24 cellular contexts compared by ENCODE assay signal in the genomic region with DNA sequence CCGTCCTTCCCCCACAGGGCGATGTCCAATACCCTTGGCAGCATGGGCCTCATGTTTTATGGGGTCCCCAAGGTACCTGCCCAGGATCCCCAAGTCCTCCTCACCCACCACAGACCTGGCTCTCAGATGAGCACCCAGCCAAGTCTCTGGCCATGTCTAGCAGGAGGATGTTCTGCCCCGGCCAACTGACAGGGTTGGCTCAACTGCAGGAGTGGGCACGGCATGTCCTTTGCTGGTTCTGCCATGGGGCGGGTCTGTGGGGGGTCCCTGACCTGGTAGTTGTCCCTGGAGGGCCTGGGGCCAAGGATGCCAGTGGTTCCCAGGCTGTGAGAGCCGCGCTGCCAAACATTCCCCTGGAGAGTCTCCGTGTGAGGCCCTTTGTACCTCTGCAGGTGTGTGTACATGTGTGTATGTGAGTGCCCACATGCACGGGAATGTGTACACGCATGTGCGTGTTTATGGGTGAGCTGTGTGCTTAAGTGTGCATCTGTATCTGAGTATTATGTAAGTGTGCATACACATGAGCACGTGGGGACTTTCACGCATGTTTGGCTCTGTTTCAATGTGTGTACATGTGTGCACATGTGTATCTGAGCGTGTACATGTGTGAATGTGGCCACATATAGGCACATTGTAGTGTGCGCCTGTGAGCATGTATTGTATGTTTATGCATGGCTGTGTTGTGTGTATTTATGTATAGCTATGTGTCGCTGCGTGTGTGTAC.
DNase-seq lines count a peak whose midpoint lies in the region; ATAC-seq and TF ChIP-seq lines count a peak whose summit lies in the region.
"Had no signal": no experiment of that assay in that cellular context is flagged by ENCODE, and none has a peak within 500 bp of the region (broad histone marks: within the 10 kb centered on the region; RNA-seq: fewer than 3 reads in every experiment).

No MANE protein-coding gene starts in this region.

- H2AK5ac ChIP-seq in neuronal stem cell (ENCODE audit: low read depth, low read length), result peak overlapping the region; percentile 36

- no peak overlapping the region for H4K91ac ChIP-seq in neuronal stem cell (ENCODE audit: low read depth, low read length, poor library complexity)

- DNase-seq in natural killer cell treated with Interleukin-12 subunit alpha and Interleukin-12 subunit beta and Interleukin-15 and Interleukin-18, amount 100 ng/mL, for 72 hours (ENCODE audit: low spot score), result peak; percentile 49
- DNase-seq in natural killer cell, result no peak
- peak; percentile 69 for DNase-seq in cardiac septum (ENCODE audit: low spot score)
- DNase-seq in neuronal stem cell (ENCODE audit: low spot score), result no peak
- DNase-seq in aorta, result peak; percentile 44 to 64
- DNase-seq in NCI-H2196 (lab: John Stamatoyannopoulos, UW; ENCODE audit: unreplicated experiment), result no peak
- no peak for DNase-seq in activated gamma-delta T cell (lab: John Stamatoyannopoulos, UW)
- DNase-seq: activated CD8-positive, alpha-beta T cell treated with anti-CD3 and anti-CD28 coated beads for 36 hours; activated T-cell treated with anti-CD3 and anti-CD28 coated beads, Interleukin-2, amount 50 U/mL, for 24 hours; CD8-positive, alpha-beta T cell; cortex of kidney; GF-D8; KG1; NCI-H1694; stimulated activated CD4-positive, alpha-beta T cell treated with anti-CD3 and anti-CD28 coated beads, Interleukin-2, amount 100 ng/mL, for 48 hours; stimulated activated naive B cell treated with anti-CD40 and anti-IgM and Interleukin-4, amounts not matched to agents 10 μg/mL and 1 μg/mL and 100 μg/mL, for 72 hours; T1000; testis had no signal

- no peak overlapping the region for H3K27ac ChIP-seq in neuronal stem cell (replicated peaks; ENCODE audit: low read length)
- H3K27ac ChIP-seq in aorta (ENCODE audit: low read depth in 1 of 2, low read length in 2 of 2), result no peak overlapping the region
- H3K27ac ChIP-seq: prostate gland, testis had no signal

- peak overlapping the region; percentile 11 for H3K23ac ChIP-seq in neuronal stem cell (ENCODE audit: low read depth, low read length, poor library complexity)

- peak overlapping the region; percentile 6 for H2BK15ac ChIP-seq in neuronal stem cell (ENCODE audit: low read length)

- H3K79me1 ChIP-seq in neuronal stem cell (ENCODE audit: low read depth, low read length), result peaks cover 2% of the 10 kb centered on the region

- no peak for ATAC-seq in natural killer cell treated with Interleukin-12 subunit alpha and Interleukin-12 subunit beta and Interleukin-15 and Interleukin-18, amount 100 ng/mL, for 72 hours
- no peak for ATAC-seq in natural killer cell
- ATAC-seq in aorta (ENCODE audit: low FRiP score), result no peak
- no peak for ATAC-seq in GM18858 (IDR thresholded peaks at IDR 0.05; ENCODE audit: unreplicated experiment)
- ATAC-seq: activated CD8-positive, alpha-beta T cell treated with anti-CD3 and anti-CD28 coated beads for 36 hours; CD8-positive, alpha-beta T cell; stimulated activated naive B cell treated with anti-CD40 and anti-IgM and Interleukin-4, amounts not matched to agents 10 μg/mL and 1 μg/mL and 100 μg/mL, for 72 hours; WTC11 had no signal

- H3K18ac ChIP-seq in neuronal stem cell (ENCODE audit: low read length), result peak overlapping the region; percentile 72

- H2AFZ ChIP-seq in neuronal stem cell (ENCODE audit: low read length), result no peak overlapping the region

- H3K27me3 ChIP-seq in neuronal stem cell (ENCODE audit: control insufficient read depth in 3 of 3, insufficient read depth in 3 of 3, low read depth in 1 of 3, low read length in 3 of 3), result peaks cover 0 to 9% (median 6%) of the 10 kb centered on the region in 3 experiments
- H3K27me3 ChIP-seq in aorta (ENCODE audit: control insufficient read depth in 1 of 2, insufficient read depth in 2 of 2, low read length in 1 of 2), result no peaks in the 10 kb centered on the region
- H3K27me3 ChIP-seq: testis had no signal

- no CpG with 5 or more reads among the region's 17 CpGs for WGBS in neuronal stem cell (ENCODE audit: extremely low coverage in 2 of 2, insufficient read length in 2 of 2, insufficient replicate concordance in 1 of 2), 2 donors
- 83 to 84% methylated on average over 17 of the region's 17 CpGs for WGBS in aorta, 2 donors

- no peak overlapping the region for H2BK5ac ChIP-seq in neuronal stem cell (ENCODE audit: low read length)

- peaks cover 15 to 19% of the 10 kb centered on the region in 2 donors for H3K27me3 Mint-ChIP-seq in natural killer cell treated with Interleukin-12 subunit alpha and Interleukin-12 subunit beta and Interleukin-15 and Interleukin-18, amount 100 ng/mL, for 72 hours
- H3K27me3 Mint-ChIP-seq in natural killer cell (ENCODE audit: low read depth in 2 of 2), result peaks cover 18 to 31% of the 10 kb centered on the region in 2 donors
- H3K27me3 Mint-ChIP-seq: activated CD8-positive, alpha-beta T cell treated with anti-CD3 and anti-CD28 coated beads for 36 hours; activated naive CD8-positive, alpha-beta T cell; activated T-cell treated with anti-CD3 and anti-CD28 coated beads, Interleukin-2, amount 50 U/mL, for 24 hours had no signal

- H3K4me1 ChIP-seq in neuronal stem cell (ENCODE audit: control insufficient read depth in 2 of 2, insufficient read depth in 1 of 2, low read depth in 1 of 2, low read length in 2 of 2) (peaks cover 15 to 19% of the 10 kb centered on the region in 2 donors), aorta (ENCODE audit: control insufficient read depth in 1 of 2, insufficient read depth in 2 of 2, low read length in 2 of 2) (no peaks in the 10 kb centered on the region)
- H3K4me1 ChIP-seq: prostate gland had no signal

- H3K36me3 ChIP-seq in neuronal stem cell (replicated peaks in 1 of 2; ENCODE audit: control insufficient read depth in 2 of 2, insufficient read depth in 2 of 2, low read length in 2 of 2) (no peaks in the 10 kb centered on the region), aorta (ENCODE audit: control insufficient read depth in 1 of 2, insufficient read depth in 2 of 2, low read length in 1 of 2) (no peaks in the 10 kb centered on the region)
- H3K36me3 ChIP-seq: prostate gland had no signal

- intact Hi-C loops in natural killer cell (cut with micrococcal nuclease) (no loop called here), cardiac septum (cut with DNase I) (no loop called here), aorta (cut with DNase I) (loop anchor here in 1 of 2 donors (2.0 to 10.0 kb wide), 2 partner anchors 101 to 565 kb away; no protein-coding TSS in a partner anchor)

- H4K8ac ChIP-seq in neuronal stem cell (ENCODE audit: low read depth, low read length), result peak overlapping the region; percentile 4

- no peak overlapping the region for H3K4ac ChIP-seq in neuronal stem cell (ENCODE audit: low read length)

- H2BK120ac ChIP-seq in neuronal stem cell (ENCODE audit: low read depth, low read length), result no peak overlapping the region

- peaks cover 14 to 15% of the 10 kb centered on the region in 2 donors for H3K4me1 Mint-ChIP-seq in natural killer cell treated with Interleukin-12 subunit alpha and Interleukin-12 subunit beta and Interleukin-15 and Interleukin-18, amount 100 ng/mL, for 72 hours (ENCODE audit: low read depth in 2 of 2)
- peaks cover 12 to 20% of the 10 kb centered on the region in 2 donors for H3K4me1 Mint-ChIP-seq in natural killer cell

- H3K14ac ChIP-seq in neuronal stem cell (ENCODE audit: low read length), result no peak overlapping the region

- no peaks in the 10 kb centered on the region for H3K36me3 Mint-ChIP-seq in natural killer cell treated with Interleukin-12 subunit alpha and Interleukin-12 subunit beta and Interleukin-15 and Interleukin-18, amount 100 ng/mL, for 72 hours
- H3K36me3 Mint-ChIP-seq in natural killer cell, result no peaks in the 10 kb centered on the region
- H3K36me3 Mint-ChIP-seq: activated naive CD8-positive, alpha-beta T cell; brain; stimulated activated naive B cell treated with anti-CD40 and anti-IgM and Interleukin-4, amounts not matched to agents 10 μg/mL and 1 μg/mL and 100 μg/mL, for 72 hours; WTC11 had no signal

- H3K4me3 ChIP-seq in neuronal stem cell (ENCODE audit: low read length in 2 of 2) (peak overlapping the region in 1 of 2 donors; percentile 2), aorta (ENCODE audit: low read length in 2 of 2) (no peak overlapping the region)
- H3K4me3 ChIP-seq: prostate gland, smooth muscle cell, testis had no signal

- H3K9ac ChIP-seq in neuronal stem cell (ENCODE audit: low read depth, low read length, poor library complexity), result peak overlapping the region; percentile 50

- H3K4me2 ChIP-seq in neuronal stem cell (ENCODE audit: insufficient read depth, low read length, poor library complexity, severe bottlenecking), result no peak overlapping the region
- H3K4me2 ChIP-seq: smooth muscle cell had no signal

- H3K9me3 ChIP-seq in neuronal stem cell (replicated peaks in 1 of 2; ENCODE audit: control insufficient read depth in 2 of 2, insufficient read depth in 1 of 2, low read depth in 1 of 2, low read length in 2 of 2) (no peaks in the 10 kb centered on the region), aorta (ENCODE audit: control insufficient read depth, low read length) (no peaks in the 10 kb centered on the region)
- H3K9me3 ChIP-seq: prostate gland, testis had no signal

- TF ChIP-seq CTCF in natural killer cell (IDR thresholded peaks at IDR 0.05), result no peak

- no peaks in the 10 kb centered on the region for H3K9me3 Mint-ChIP-seq in natural killer cell treated with Interleukin-12 subunit alpha and Interleukin-12 subunit beta and Interleukin-15 and Interleukin-18, amount 100 ng/mL, for 72 hours
- H3K9me3 Mint-ChIP-seq in natural killer cell, result no peaks in the 10 kb centered on the region
- H3K9me3 Mint-ChIP-seq: activated CD8-positive, alpha-beta T cell treated with anti-CD3 and anti-CD28 coated beads for 36 hours; activated T-cell treated with anti-CD3 and anti-CD28 coated beads, Interleukin-2, amount 50 U/mL, for 24 hours; brain; CD8-positive, alpha-beta T cell; stimulated activated naive B cell treated with anti-CD40 and anti-IgM and Interleukin-4, amounts not matched to agents 10 μg/mL and 1 μg/mL and 100 μg/mL, for 72 hours; WTC11 had no signal

- H2BK12ac ChIP-seq in neuronal stem cell (ENCODE audit: low read length), result no peak overlapping the region

- no peak overlapping the region for H3K27ac Mint-ChIP-seq in natural killer cell treated with Interleukin-12 subunit alpha and Interleukin-12 subunit beta and Interleukin-15 and Interleukin-18, amount 100 ng/mL, for 72 hours
- no peak overlapping the region for H3K27ac Mint-ChIP-seq in natural killer cell
- H3K27ac Mint-ChIP-seq: activated CD8-positive, alpha-beta T cell treated with anti-CD3 and anti-CD28 coated beads for 36 hours; activated naive CD8-positive, alpha-beta T cell; activated T-cell treated with anti-CD3 and anti-CD28 coated beads, Interleukin-2, amount 50 U/mL, for 24 hours; CD8-positive, alpha-beta T cell; stimulated activated naive B cell treated with anti-CD40 and anti-IgM and Interleukin-4, amounts not matched to agents 10 μg/mL and 1 μg/mL and 100 μg/mL, for 72 hours; WTC11 had no signal

- no peak overlapping the region for H3K4me3 Mint-ChIP-seq in natural killer cell treated with Interleukin-12 subunit alpha and Interleukin-12 subunit beta and Interleukin-15 and Interleukin-18, amount 100 ng/mL, for 72 hours
- no peak overlapping the region for H3K4me3 Mint-ChIP-seq in natural killer cell
- H3K4me3 Mint-ChIP-seq: activated CD8-positive, alpha-beta T cell treated with anti-CD3 and anti-CD28 coated beads for 36 hours; activated naive CD8-positive, alpha-beta T cell; activated T-cell treated with anti-CD3 and anti-CD28 coated beads, Interleukin-2, amount 50 U/mL, for 24 hours; brain; CD8-positive, alpha-beta T cell; stimulated activated naive B cell treated with anti-CD40 and anti-IgM and Interleukin-4, amounts not matched to agents 10 μg/mL and 1 μg/mL and 100 μg/mL, for 72 hours; WTC11 had no signal

Comparison
In these comparisons a context has a peak if more than half of its experiments do, and no peak if none do; other contexts are left out.
1. DNase-seq: peak in natural killer cell treated with Interleukin-12 subunit alpha and Interleukin-12 subunit beta and Interleukin-15 and Interleukin-18, amount 100 ng/mL, for 72 hours (single experiment), cardiac septum (single experiment) and aorta (2 of 2); none in natural killer cell (single experiment), neuronal stem cell (single experiment), NCI-H2196 (single experiment) and activated gamma-delta T cell (single experiment).